Comparison of ENCODE assay signal across 17 cellular contexts in genomic region chr10:86635402-86635801, GRCh38. TPM values are rescaled to one million over a fixed set of nuclear protein-coding genes. Genes with fewer than 3 reads are reported as not detected.
DNase-seq lines count a peak whose midpoint lies in the region; ATAC-seq and TF ChIP-seq lines count a peak whose summit lies in the region.
"Had no signal": no experiment of that assay in that cellular context is flagged by ENCODE, and none has a peak within 500 bp of the region (broad histone marks: within the 10 kb centered on the region; RNA-seq: fewer than 3 reads in every experiment).

No MANE protein-coding gene starts in this region.

- H3K27me3 Mint-ChIP-seq in HFFc6 (ENCODE audit: insufficient read depth), result peaks cover 3% of the 10 kb centered on the region

- H3K9me3 Mint-ChIP-seq in HFFc6, result no peaks in the 10 kb centered on the region
- H3K9me3 Mint-ChIP-seq: neural progenitor cell; stimulated activated naive CD8-positive, alpha-beta T cell treated with anti-CD3 and anti-CD28 coated beads, Interleukin-15, amount 100 ng/mL, for 72 hours had no signal

- peak overlapping the region; percentile 69 for H3K27ac Mint-ChIP-seq in HFFc6
- H3K27ac Mint-ChIP-seq: neural progenitor cell; stimulated activated naive CD8-positive, alpha-beta T cell treated with anti-CD3 and anti-CD28 coated beads, Interleukin-15, amount 100 ng/mL, for 72 hours had no signal

- no peaks in the 10 kb centered on the region for H3K9me3 ChIP-seq in ascending aorta
- H3K9me3 ChIP-seq in thoracic aorta, result no peaks in the 10 kb centered on the region
- H3K9me3 ChIP-seq in transverse colon, result no peaks in the 10 kb centered on the region

- H3K36me3 ChIP-seq in ascending aorta (no peaks in the 10 kb centered on the region), thoracic aorta (no peaks in the 10 kb centered on the region), transverse colon (no peaks in the 10 kb centered on the region)
- H3K36me3 ChIP-seq: neural progenitor cell, WERI-Rb-1 had no signal

- TF ChIP-seq POLR2A in transverse colon (IDR thresholded peaks at IDR 0.05), result no peak

- TF ChIP-seq CTCF in HFFc6 (IDR thresholded peaks at IDR 0.05) (no peak), ascending aorta (IDR thresholded peaks at IDR 0.05) (no peak), foreskin keratinocyte (conservative IDR thresholded peaks at IDR 0.05) (no peak), thoracic aorta (IDR thresholded peaks at IDR 0.05) (no peak), transverse colon (IDR thresholded peaks at IDR 0.05) (no peak)

- peaks cover 41% of the 10 kb centered on the region for H3K4me1 Mint-ChIP-seq in HFFc6 (ENCODE audit: low read depth)
- H3K4me1 Mint-ChIP-seq: stimulated activated naive CD8-positive, alpha-beta T cell treated with anti-CD3 and anti-CD28 coated beads, Interleukin-15, amount 100 ng/mL, for 72 hours had no signal

- WGBS in transverse colon (ENCODE audit: low coverage in 1 of 2), 2 donors, result 25 to 27% methylated on average over 1 to 2 of the region's 2 CpGs

- H3K4me3 ChIP-seq in ascending aorta (no peak overlapping the region), thoracic aorta (no peak overlapping the region), transverse colon (no peak overlapping the region)
- H3K4me3 ChIP-seq: lung, neural progenitor cell had no signal

- in situ Hi-C loops in transverse colon (cut with MboI; ENCODE audit: low pct_ligation_motif_present in 1 of 4, low pct_unique_long_range_greater_than_20kb in 1 of 4, low sequenced_read_pairs in 3 of 4), result no loop called here

- H3K27me3 ChIP-seq in ascending aorta (no peaks in the 10 kb centered on the region), foreskin keratinocyte (no peaks in the 10 kb centered on the region), thoracic aorta (replicated peaks; ENCODE audit: insufficient read depth) (no peaks in the 10 kb centered on the region), transverse colon (peaks cover 38% of the 10 kb centered on the region)

- H3K27ac ChIP-seq in ascending aorta (peak overlapping the region; percentile 9 to 60), foreskin keratinocyte (no peak overlapping the region), thoracic aorta (peak overlapping the region in 1 of 2 donors; percentile 52), transverse colon (no peak overlapping the region)
- H3K27ac ChIP-seq: neural progenitor cell, WERI-Rb-1 had no signal

- intact Hi-C loops in ascending aorta (cut with DNase I) (loop anchor here (5.0 kb wide), 1 partner anchor 223 kb away; no protein-coding TSS in a partner anchor), transverse colon (cut with DNase I; ENCODE audit: low total_unique reads) (no loop called here)

- TF ChIP-seq EP300 in transverse colon (IDR thresholded peaks at IDR 0.05; ENCODE audit: low read depth), result no peak

- ATAC-seq in foreskin keratinocyte (peak; percentile 78), thoracic aorta (ENCODE audit: insufficient number of reproducible peaks, low FRiP score, low read depth) (peak; percentile 65), HG03139 (IDR thresholded peaks at IDR 0.05; ENCODE audit: unreplicated experiment) (no peak), HG02884 (IDR thresholded peaks at IDR 0.05; ENCODE audit: unreplicated experiment) (no peak)
- ATAC-seq: HCT116; stimulated activated naive CD8-positive, alpha-beta T cell treated with anti-CD3 and anti-CD28 coated beads, Interleukin-15, amount 100 ng/mL, for 72 hours had no signal

- H3K4me1 ChIP-seq in ascending aorta (peaks cover 0 to 8% of the 10 kb centered on the region in 2 donors), foreskin keratinocyte (peaks cover 14% of the 10 kb centered on the region), thoracic aorta (ENCODE audit: control insufficient read depth in 1 of 2, low read depth in 2 of 2) (peaks cover 8 to 16% of the 10 kb centered on the region in 2 donors), transverse colon (peaks cover 0 to 8% (median 7%) of the 10 kb centered on the region in 4 donors)

- DNase-seq in HFFc6 (peak; percentile 90), ascending aorta (ENCODE audit: low spot score in 2 of 2) (peak in 1 of 2 donors; percentile 25), foreskin keratinocyte (peak; percentile 82 to 93), thoracic aorta (ENCODE audit: low spot score) (no peak), transverse colon (no peak)
- DNase-seq in activated CD8-positive, alpha-beta memory T cell treated with anti-CD3 and anti-CD28 coated beads, Interleukin-2, amount 50 U/mL, for 4 hours, result no peak
- DNase-seq: activated effector memory CD4-positive, alpha-beta T cell treated with anti-CD3 and anti-CD28 coated beads, Interleukin-2, amount 50 U/mL, for 16 hours; NK-92 treated with Interleukin-12 subunit alpha and Interleukin-12 subunit beta, amount 100 ng/mL, for 24 hours; stimulated activated naive CD8-positive, alpha-beta T cell treated with anti-CD3 and anti-CD28 coated beads, Interleukin-15, amount 100 ng/mL, for 72 hours; WERI-Rb-1 had no signal

- H3K4me3 Mint-ChIP-seq in HFFc6, result peak overlapping the region; percentile 39
- H3K4me3 Mint-ChIP-seq: neural progenitor cell; stimulated activated naive CD8-positive, alpha-beta T cell treated with anti-CD3 and anti-CD28 coated beads, Interleukin-15, amount 100 ng/mL, for 72 hours had no signal

- no peaks in the 10 kb centered on the region; the same call in 1 of the 2 replicates for H3K36me3 Mint-ChIP-seq in HFFc6 (ENCODE audit: low read depth)
- H3K36me3 Mint-ChIP-seq: neural progenitor cell had no signal

RNA-seq across cellular contexts. Expression of gene OPN4, which starts 18.9 kb away (rescaled TPM):
- not detected for total RNA-seq in HFFc6 (2021; fragmentation: NEBNext Ultra II Directional; extraction: Animal tissue kit (Norgen Biotek cat#: 25700))
- total RNA-seq in ascending aorta (not detected), foreskin keratinocyte (not detected in 2 replicates), thoracic aorta (not detected), transverse colon (1 to 10 TPM in 1 of 4 donors, not detected in 3; 1.5 TPM)
- polyA plus RNA-seq in foreskin keratinocyte, result not detected in 2 replicates
- total RNA-seq: cardiac septum, skeletal muscle tissue had no signal
- polyA plus RNA-seq: lung had no signal

RNA-seq across cellular contexts. Expression of gene LDB3, which starts 32.9 kb away (rescaled TPM):
- total RNA-seq in HFFc6 (2021; fragmentation: NEBNext Ultra II Directional; extraction: Animal tissue kit (Norgen Biotek cat#: 25700)), result 1 to 10 TPM in 1 of 6 experiments, under 1 TPM in 5; 0.55 to 1.3 (median 0.66) TPM
- 27.4 TPM for total RNA-seq in ascending aorta
- total RNA-seq in foreskin keratinocyte, result not detected in 2 replicates
- not detected in 2 replicates for polyA plus RNA-seq in foreskin keratinocyte
- total RNA-seq in thoracic aorta, result 10 to 100 TPM; 59.5 to 63.8 TPM
- 10 to 100 TPM in 1 of 4 donors, 1 to 10 TPM in 3; 2.2 to 32.5 (median 2.9) TPM for total RNA-seq in transverse colon

Comparison
In these comparisons a context has a peak if more than half of its experiments do, and no peak if none do; other contexts are left out.
1. DNase-seq: peak in HFFc6 (single experiment) and foreskin keratinocyte (2 of 2); none in thoracic aorta (single experiment), transverse colon (single experiment) and activated CD8-positive, alpha-beta memory T cell treated with anti-CD3 and anti-CD28 coated beads, Interleukin-2, amount 50 U/mL, for 4 hours (single experiment).
2. H3K27ac ChIP-seq: peak in ascending aorta (2 of 2); none in foreskin keratinocyte (single experiment) and transverse colon (0 of 4).
3. ATAC-seq: peak in foreskin keratinocyte (single experiment) and thoracic aorta (single experiment); none in HG03139 (single experiment) and HG02884 (single experiment).